Comparison of ENCODE assay signal across 9 cellular contexts in the genomic region with DNA sequence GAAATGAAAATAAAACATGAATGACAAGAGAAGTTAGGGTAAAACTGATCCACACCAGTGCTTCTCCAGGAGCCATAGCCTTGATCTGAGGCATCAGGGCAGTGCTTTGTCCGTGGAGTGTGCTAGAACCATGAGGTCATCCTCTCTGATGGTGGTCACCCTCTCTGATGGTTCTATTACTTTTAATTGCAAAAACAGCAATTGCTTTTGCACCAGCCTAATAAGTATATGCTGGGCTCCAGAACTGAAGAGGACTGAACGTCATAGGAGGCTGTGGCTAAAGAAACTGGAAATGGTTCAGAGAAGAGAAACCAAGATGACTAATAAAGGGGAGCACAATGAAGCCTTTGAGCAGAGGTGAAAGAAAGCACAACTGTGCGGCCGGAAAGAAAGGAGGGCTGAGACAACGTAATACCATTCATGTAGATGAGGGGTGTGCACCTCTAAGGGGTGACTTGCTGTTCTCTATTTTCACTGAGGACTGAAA. TPM values are rescaled to one million over a fixed set of nuclear protein-coding genes. Genes with fewer than 3 reads are reported as not detected.
DNase-seq lines count a peak whose midpoint lies in the region; ATAC-seq and TF ChIP-seq lines count a peak whose summit lies in the region.
"Had no signal": no experiment of that assay in that cellular context is flagged by ENCODE, and none has a peak within 500 bp of the region (broad histone marks: within the 10 kb centered on the region; RNA-seq: fewer than 3 reads in every experiment).

No MANE protein-coding gene starts in this region.

- WGBS in body of pancreas, 2 donors: 47 to 48% methylated on average over 5 of the region's 5 CpGs
- WGBS in psoas muscle, 3 donors: 22 to 39% (median 27%) methylated on average over 5 of the region's 5 CpGs

- no peak for TF ChIP-seq POLR2A in body of pancreas (IDR thresholded peaks at IDR 0.05)

- intact Hi-C loops in body of pancreas (cut with DNase I) (no loop called here), psoas muscle (cut with DNase I) (no loop called here)

- H3K27ac ChIP-seq in body of pancreas (no peak overlapping the region), psoas muscle (peak overlapping the region; percentile 37)

- H3K27me3 ChIP-seq in body of pancreas (no peaks in the 10 kb centered on the region), psoas muscle (ENCODE audit: insufficient read depth in 3 of 3, low read length in 2 of 3) (no peaks in the 10 kb centered on the region)

- no peaks in the 10 kb centered on the region for H3K9me3 ChIP-seq in body of pancreas
- H3K9me3 ChIP-seq in psoas muscle: no peaks in the 10 kb centered on the region

- ATAC-seq in GM18519 (IDR thresholded peaks at IDR 0.05; ENCODE audit: low FRiP score, unreplicated experiment) (peak; percentile 96), HG02678 (IDR thresholded peaks at IDR 0.05; ENCODE audit: unreplicated experiment) (peak; percentile 95), body of pancreas (peak; percentile 30), psoas muscle (peak; percentile 37 to 74 (median 56))
- ATAC-seq: K562 had no signal

- DNase-seq in RPMI7951 (ENCODE audit: low read depth): peak; percentile 78
- DNase-seq in body of pancreas: peak in 1 of 4 donors; percentile 7
- DNase-seq in psoas muscle: no peak
- DNase-seq in HuH-7 (ENCODE audit: low spot score): no peak
- DNase-seq in SHP77 treated with DMSO at 0.1 percent for 48 hours (lab: John Stamatoyannopoulos, UW): no peak
- no peak for DNase-seq in NCI-H1092 (lab: John Stamatoyannopoulos, UW)

- H3K4me1 ChIP-seq in body of pancreas (no peaks in the 10 kb centered on the region), psoas muscle (peaks cover 6% of the 10 kb centered on the region)

- no peak for TF ChIP-seq CTCF in body of pancreas (IDR thresholded peaks at IDR 0.05)
- no peak for TF ChIP-seq CTCF in psoas muscle (IDR thresholded peaks at IDR 0.05)

- H3K4me3 ChIP-seq in body of pancreas (no peak overlapping the region), psoas muscle (no peak overlapping the region)
- H3K4me3 ChIP-seq: K562 had no signal

- H3K36me3 ChIP-seq in body of pancreas (replicated peaks in 1 of 2; ENCODE audit: insufficient read depth in 1 of 2, low read depth in 2 of 2) (no peaks in the 10 kb centered on the region), psoas muscle (ENCODE audit: insufficient read depth in 1 of 2, low read depth in 1 of 2) (no peaks in the 10 kb centered on the region)

RNA-seq across cellular contexts. Expression of gene TMEM154, which starts 17.0 kb away (rescaled TPM):
- 0.59 and 0.60 TPM in 2 replicates for total RNA-seq in RPMI7951 (2014; rRNA removed; shearing (Covaris generic))
- total RNA-seq in body of pancreas: under 1 TPM; under 0.01 to 0.52 TPM
- total RNA-seq in psoas muscle: under 1 TPM; 0.40 to 0.98 (median 0.67) TPM
- under 1 TPM; 0.06 to 0.14 (median 0.10) TPM for polyA plus RNA-seq in psoas muscle

Comparison
In these comparisons a context has a peak if more than half of its experiments do, and no peak if none do; other contexts are left out.
1. ATAC-seq: peak in every context shown above with its lines; median percentile 96 in GM18519; 95 in HG02678; 56 in psoas muscle; 30 in body of pancreas.